Comparison of ENCODE assay signal across 25 cellular contexts in the genomic region with DNA sequence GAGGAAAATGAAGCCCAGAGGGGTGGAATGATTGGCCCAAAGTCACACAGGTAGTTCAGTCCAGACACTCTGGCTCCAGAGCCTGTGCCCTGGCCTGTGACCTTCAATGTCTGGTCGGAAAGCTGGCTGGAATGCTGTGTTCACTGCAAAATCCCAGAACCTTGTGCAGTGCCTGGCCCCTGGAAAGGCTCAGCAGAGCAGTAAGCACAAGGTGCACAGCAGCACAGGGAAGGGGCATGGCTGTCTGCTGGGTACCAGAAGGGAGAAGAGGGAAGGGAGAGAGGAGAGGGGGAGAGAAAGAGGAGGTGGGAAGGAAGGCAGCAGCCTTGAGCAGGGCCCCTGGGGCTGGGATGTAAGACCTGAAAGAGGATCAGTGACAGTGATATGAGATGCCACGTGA. TPM values are rescaled to one million over a fixed set of nuclear protein-coding genes. Genes with fewer than 3 reads are reported as not detected.
"Had no signal": no experiment of that assay in that cellular context is flagged by ENCODE, and none has a peak within 500 bp of the region (broad histone marks: within the 10 kb centered on the region; RNA-seq: fewer than 3 reads in every experiment).

No MANE protein-coding gene starts in this region.

- ATAC-seq: activated CD8-positive, alpha-beta T cell treated with anti-CD3 and anti-CD28 coated beads, Interleukin-2, amount 10 ng/mL, durations not matched to agents 7 days and 5 days; WTC11 had no signal

- H3K36me3 ChIP-seq: Peyer's patch, SJCRH30 had no signal

- H3K27ac Mint-ChIP-seq: activated CD8-positive, alpha-beta T cell treated with anti-CD3 and anti-CD28 coated beads, Interleukin-2, amount 10 ng/mL, durations not matched to agents 7 days and 5 days; T-helper 2 cell treated with Interferon-gamma antibody and Interleukin-4, amounts not matched to agents 5 μg/mL and 100 μg/mL, for 36 hours; WTC11 had no signal

- H3K4me2 ChIP-seq: SK-N-SH had no signal

- H3K9me3 ChIP-seq: Peyer's patch, SJCRH30, SK-N-SH had no signal

- H3K9ac ChIP-seq: SK-N-SH had no signal

- DNase-seq: activated CD4-positive, alpha-beta T cell treated with anti-CD3 and anti-CD28 coated beads for 48 hours; activated CD4-positive, alpha-beta T cell treated with anti-CD3 and anti-CD28 coated beads, Interleukin-2, amount 50 U/mL, for 4 hours; activated CD4-positive, CD25-positive, alpha-beta regulatory T cell treated with anti-CD3 and anti-CD28 coated beads, Interleukin-2, amount 50 U/mL, for 72 hours; activated CD8-positive, alpha-beta memory T cell treated with anti-CD3 and anti-CD28 coated beads, Interleukin-2, amount 50 U/mL, for 48 hours; activated naive CD4-positive, alpha-beta T cell treated with anti-CD3 and anti-CD28 coated beads, Interleukin-2, amount 50 U/mL, for 16 hours; activated T-cell treated with anti-CD3 and anti-CD28 coated beads, Interleukin-2, amount 50 U/mL, for 1 hour; aorta; Kasumi-1; KBM-7; NCI-H1048; NCI-H146; NCI-H187 treated with DMSO at 0.1 percent for 48 hours; NCI-H2081 treated with DMSO at 0.1 percent for 48 hours; NCI-H446; NCI-H524; Peyer's patch; SK-N-SH; SW 1271 had no signal

- H3K4me3 ChIP-seq: Peyer's patch, SJCRH30 had no signal

- H3K4me1 Mint-ChIP-seq: WTC11 had no signal

- H3K27ac ChIP-seq: Peyer's patch, RWPE1, SJCRH30 had no signal

- H3K27me3 ChIP-seq: Peyer's patch, SJCRH30 had no signal

- H3K4me3 Mint-ChIP-seq: activated CD8-positive, alpha-beta T cell treated with anti-CD3 and anti-CD28 coated beads, Interleukin-2, amount 10 ng/mL, durations not matched to agents 7 days and 5 days; T-helper 2 cell treated with Interferon-gamma antibody and Interleukin-4, amounts not matched to agents 5 μg/mL and 100 μg/mL, for 36 hours; WTC11 had no signal

RNA-seq across cellular contexts. Expression of a gene that starts 28.4 kb away (rescaled TPM):
- total RNA-seq: activated CD8-positive, alpha-beta T cell treated with anti-CD3 and anti-CD28 coated beads, Interleukin-2, amount 10 ng/mL, durations not matched to agents 7 days and 5 days; M059J; Peyer's patch; T-helper 1 cell treated with Interleukin-12 subunit alpha and Interleukin-12 subunit beta and Interleukin-4 antibody, amounts not matched to agents 30 ng/mL and 1 ng/mL, for 36 hours; WTC11 had no signal
- polyA plus RNA-seq: SK-N-SH had no signal
